In genomic region chr13:43757266-43757665, GRCh38 we compare ENCODE assay signal across 19 cellular contexts. TPM values are rescaled to one million over a fixed set of nuclear protein-coding genes. Genes with fewer than 3 reads are reported as not detected.
DNase-seq lines count a peak whose midpoint lies in the region; ATAC-seq and TF ChIP-seq lines count a peak whose summit lies in the region.
"Had no signal": no experiment of that assay in that cellular context is flagged by ENCODE, and none has a peak within 500 bp of the region (broad histone marks: within the 10 kb centered on the region; RNA-seq: fewer than 3 reads in every experiment).

No MANE protein-coding gene starts in this region.

- H3K9me3 Mint-ChIP-seq in GM23338: no peaks in the 10 kb centered on the region

- no peaks in the 10 kb centered on the region for H3K9me2 ChIP-seq in GM23338 (ENCODE audit: insufficient read depth)
- H3K9me2 ChIP-seq: SK-N-SH had no signal

- H3K4me1 ChIP-seq in GM23338 (ENCODE audit: insufficient read depth): 0 out of 2 replicates have a peak, but pooled peaks cover 5% of the 10 kb centered on the region
- H3K4me1 ChIP-seq: A549 had no signal

- ATAC-seq in GM23338 (no peak), HG03439 (IDR thresholded peaks at IDR 0.05; ENCODE audit: unreplicated experiment) (no peak)
- ATAC-seq: A549 had no signal

- no peaks in the 10 kb centered on the region for H4K20me1 ChIP-seq in GM23338 (replicated peaks; ENCODE audit: insufficient read depth)

- H3K4me3 ChIP-seq in GM06990 (replicated peaks; ENCODE audit: low read depth, low read length) (no peak overlapping the region), GM23338 (no peak overlapping the region)
- H3K4me3 ChIP-seq: A549 had no signal

- peaks cover 5% of the 10 kb centered on the region; the same call in 2 of the 3 replicates for H3K4me1 Mint-ChIP-seq in GM23338

- DNase-seq in GM06990 (ENCODE audit: extremely low read depth, insufficient read length) (peak; percentile 6), GM23338 (ENCODE audit: low spot score) (no peak), RPMI7951 (ENCODE audit: low read depth) (peak; percentile 4), myocyte (ENCODE audit: low read depth) (peak; percentile 84), NK-92 (lab: John Stamatoyannopoulos, UW; ENCODE audit: unreplicated experiment) (no peak), Ammon's horn (ENCODE audit: low spot score) (no peak)
- DNase-seq: BE2C; EL; GF-D8; NCI-H1092; NCI-H1436 treated with DMSO at 0.1 percent for 48 hours; NCI-H1930; NCI-H2227 treated with DMSO at 0.1 percent for 48 hours; NCI-H510A; NK-92 treated with Interleukin-12 subunit alpha and Interleukin-12 subunit beta, amount 100 ng/mL, for 24 hours; SIG-M5; SK-N-SH had no signal

- H3K27me3 Mint-ChIP-seq in GM23338 (ENCODE audit: insufficient read depth, low read depth, poor library complexity): no peaks in the 10 kb centered on the region

- no peak overlapping the region for H3K27ac Mint-ChIP-seq in GM23338

- H2AFZ ChIP-seq in GM23338: peak overlapping the region; percentile 66; the same call in 1 of the 2 replicates

- TF ChIP-seq CTCF in GM06990 (IDR thresholded peaks at IDR 0.05; ENCODE audit: insufficient read depth, low read length, poor library complexity, severe bottlenecking) (no peak), GM23338 (conservative IDR thresholded peaks at IDR 0.05; ENCODE audit: low read depth in 2 of 2) (no peak)

- no peaks in the 10 kb centered on the region for H3K36me3 Mint-ChIP-seq in GM23338 (ENCODE audit: low read depth)

- no peak overlapping the region for H3K4me3 Mint-ChIP-seq in GM23338

- H3K27me3 ChIP-seq in GM06990 (replicated peaks; ENCODE audit: control insufficient read depth, insufficient read depth, low read length) (no peaks in the 10 kb centered on the region), GM23338 (ENCODE audit: insufficient read depth) (no peaks in the 10 kb centered on the region)
- H3K27me3 ChIP-seq: BE2C had no signal

- H3K79me2 ChIP-seq in GM23338 (replicated peaks; ENCODE audit: insufficient read depth): no peaks in the 10 kb centered on the region

- no peaks in the 10 kb centered on the region for H3F3A ChIP-seq in GM23338 (replicated peaks; ENCODE audit: low read depth)

- no peak overlapping the region for H3K27ac ChIP-seq in GM23338 (ENCODE audit: low read depth)
- H3K27ac ChIP-seq: A549 had no signal

- H3K36me3 ChIP-seq in GM06990 (ENCODE audit: control insufficient read depth, insufficient read depth, low read length): no peaks in the 10 kb centered on the region
- H3K36me3 ChIP-seq in GM23338 (ENCODE audit: insufficient read depth): no peaks in the 10 kb centered on the region
- H3K36me3 ChIP-seq: BE2C had no signal

- H3K4me2 ChIP-seq in GM23338: no peak overlapping the region
- H3K4me2 ChIP-seq: A549, SK-N-SH had no signal

TF ChIP-seq in GM23338, 12 proteins besides CTCF, POLR2A, EP300 and RAD21:
- TF ChIP-seq REST (IDR thresholded peaks at IDR 0.05; ENCODE audit: unreplicated experiment): no peak
- TF ChIP-seq CREB1 (CRISPR knock-in tag; IDR thresholded peaks at IDR 0.05; ENCODE audit: low read depth): no peak
- TF ChIP-seq JUNB (IDR thresholded peaks at IDR 0.05; ENCODE audit: unreplicated experiment): no peak

RNA-seq across cellular contexts. Expression of gene ENOX1, which starts 29.5 kb away (rescaled TPM):
- 0.66 and 2.1 TPM in 2 replicates for total RNA-seq in GM23338 (2014; rRNA removed; shearing (Covaris generic))
- polyA plus RNA-seq in GM23338 (2016; fragmentation: Nextera tagmentation; extraction: Ambion mirVana): 0.54 and 0.81 TPM in 2 replicates
- total RNA-seq in RPMI7951 (2014; rRNA removed; shearing (Covaris generic)): 1.9 and 2.6 TPM in 2 replicates
- 5.3 and 5.8 TPM in 2 replicates for total RNA-seq in myocyte
- polyA plus RNA-seq in myocyte (2012): 2.3 TPM

Comparison
In these comparisons a context has a peak if more than half of its experiments do, and no peak if none do; other contexts are left out.
1. DNase-seq: peak in GM06990 (single experiment), RPMI7951 (single experiment) and myocyte (single experiment); none in GM23338 (single experiment), NK-92 (single experiment) and Ammon's horn (single experiment).